In genomic region chr5:145483211-145483610, GRCh38 we compare ENCODE assay signal across 18 cellular contexts.
DNase-seq lines count a peak whose midpoint lies in the region; ATAC-seq, FAIRE-seq and TF ChIP-seq lines count a peak whose summit lies in the region.
"Had no signal": no experiment of that assay in that cellular context is flagged by ENCODE, and none has a peak within 500 bp of the region (broad histone marks: within the 10 kb centered on the region; RNA-seq: fewer than 3 reads in every experiment).

No MANE protein-coding gene starts in this region.

- H3K36me3 ChIP-seq in prostate gland: no peaks in the 10 kb centered on the region
- H3K36me3 ChIP-seq: thyroid gland had no signal

- TF ChIP-seq POLR2A in H54 (IDR thresholded peaks at IDR 0.05; ENCODE audit: low read depth, low read length) (no peak), prostate gland (IDR thresholded peaks at IDR 0.05) (no peak)

- ATAC-seq in foreskin keratinocyte: peak; percentile 98
- ATAC-seq in HG03439 (IDR thresholded peaks at IDR 0.05; ENCODE audit: unreplicated experiment): no peak
- ATAC-seq: CD8-positive, alpha-beta T cell; effector memory CD8-positive, alpha-beta T cell; left lobe of liver; natural killer cell had no signal

- H3K4me3 ChIP-seq in prostate gland: no peak overlapping the region
- H3K4me3 ChIP-seq: thyroid gland had no signal

- H3K27ac ChIP-seq in foreskin keratinocyte (peak overlapping the region; percentile 21), prostate gland (no peak overlapping the region)
- H3K27ac ChIP-seq: thyroid gland had no signal

- H3K27me3 ChIP-seq in foreskin keratinocyte: no peaks in the 10 kb centered on the region
- no peaks in the 10 kb centered on the region for H3K27me3 ChIP-seq in prostate gland (replicated peaks; ENCODE audit: insufficient read depth)
- H3K27me3 ChIP-seq: thyroid gland had no signal

- no peaks in the 10 kb centered on the region for H3K9me3 ChIP-seq in prostate gland
- H3K9me3 ChIP-seq: thyroid gland had no signal

- in situ Hi-C loops in SK-MEL-5 (cut with HindIII; ENCODE audit: low pct_unique_long_range_greater_than_20kb, low sequenced_read_pairs): no loop called here

- intact Hi-C loops in prostate gland (cut with DNase I): no loop called here

- peaks cover 34% of the 10 kb centered on the region for H3K4me1 ChIP-seq in foreskin keratinocyte
- no peaks in the 10 kb centered on the region for H3K4me1 ChIP-seq in prostate gland (replicated peaks)
- H3K4me1 ChIP-seq: thyroid gland had no signal

- TF ChIP-seq CTCF in foreskin keratinocyte (conservative IDR thresholded peaks at IDR 0.05) (peak; percentile 16), prostate gland (IDR thresholded peaks at IDR 0.05) (no peak)

- peak; percentile 48 for FAIRE-seq in H54 (lab: Jason Lieb, UNC)

- no peak for DNase-seq in H54 (ENCODE audit: insufficient read length, low spot score)
- peak; percentile 25 for DNase-seq in SK-MEL-5 (ENCODE audit: low read depth, low spot score)
- DNase-seq in foreskin keratinocyte: peak; percentile 80 to 86
- DNase-seq in stromal cell of bone marrow (ENCODE audit: low read depth): peak; percentile 54
- no peak for DNase-seq in prostate gland (ENCODE audit: low spot score)
- DNase-seq in cerebellar cortex (ENCODE audit: low spot score): no peak
- DNase-seq: activated CD4-positive, CD25-positive, alpha-beta regulatory T cell; activated naive CD4-positive, alpha-beta T cell treated with anti-CD3 and anti-CD28 coated beads for 36 hours; CD8-positive, alpha-beta T cell; effector memory CD8-positive, alpha-beta T cell; natural killer cell; NCI-H1105 treated with DMSO at 0.1 percent for 48 hours; NCI-H345; OCI-M1; stimulated activated CD4-positive, alpha-beta T cell treated with anti-CD3 and anti-CD28 coated beads, Interleukin-2, amount 100 ng/mL, for 24 hours; thyroid gland had no signal

Comparison
In these comparisons a context has a peak if more than half of its experiments do, and no peak if none do; other contexts are left out.
1. DNase-seq: peak in SK-MEL-5 (single experiment), foreskin keratinocyte (2 of 2) and stromal cell of bone marrow (single experiment); none in H54 (single experiment), prostate gland (single experiment) and cerebellar cortex (single experiment).